In the genomic region with DNA sequence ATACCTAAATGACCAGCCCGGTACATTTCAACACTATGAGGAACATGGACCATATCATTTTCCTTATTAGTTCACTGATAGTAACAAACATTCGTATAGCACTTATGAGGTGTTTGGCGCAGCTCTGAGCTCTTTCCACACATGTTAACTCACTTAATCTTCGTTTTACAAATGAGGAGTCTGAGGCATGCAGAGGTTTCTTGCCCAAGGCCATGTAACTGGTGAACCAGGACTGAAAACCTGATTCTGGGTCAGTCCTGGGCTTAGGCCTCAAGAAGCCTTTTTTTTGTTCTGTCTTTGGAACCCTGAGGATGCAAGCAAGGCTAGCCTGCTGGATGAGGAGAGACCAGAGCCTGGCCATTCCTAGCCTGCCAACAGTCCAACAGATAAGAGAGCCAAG, we compare ENCODE assay signal across 17 cellular contexts.
"Had no signal": no experiment of that assay in that cellular context is flagged by ENCODE, and none has a peak within 500 bp of the region (broad histone marks: within the 10 kb centered on the region; RNA-seq: fewer than 3 reads in every experiment).

No MANE protein-coding gene starts in this region.

- H3K27me3 ChIP-seq: dorsolateral prefrontal cortex, right atrium auricular region, transverse colon had no signal

- H3K27ac Mint-ChIP-seq: naive thymus-derived CD8-positive, alpha-beta T cell had no signal

- H3K9me3 ChIP-seq: heart right ventricle, mucosa of descending colon, neutrophil, right atrium auricular region, stomach, thoracic aorta, transverse colon had no signal

- H3K4me1 Mint-ChIP-seq: naive thymus-derived CD8-positive, alpha-beta T cell had no signal

- H3K36me3 Mint-ChIP-seq: naive thymus-derived CD8-positive, alpha-beta T cell had no signal

- H3K9me3 Mint-ChIP-seq: naive thymus-derived CD8-positive, alpha-beta T cell had no signal

- DNase-seq: cortex of kidney; dorsolateral prefrontal cortex; effector CD8-positive, alpha-beta T cell; heart right ventricle; hypothalamus; kidney glomerular epithelial cell; mucosa of descending colon; naive thymus-derived CD8-positive, alpha-beta T cell; small intestine; stimulated activated CD4-positive, alpha-beta T cell treated with anti-CD3 and anti-CD28 coated beads, Interleukin-12 subunit alpha, Interleukin-12 subunit beta, amount 100 ng/mL, for 4 hours; stimulated activated naive CD4-positive, alpha-beta T cell; stomach; substantia nigra; transverse colon had no signal

- H3K4me3 Mint-ChIP-seq: naive thymus-derived CD8-positive, alpha-beta T cell had no signal

- ATAC-seq: heart right ventricle; mucosa of descending colon; naive thymus-derived CD8-positive, alpha-beta T cell had no signal

- H3K4me3 ChIP-seq: dorsolateral prefrontal cortex, heart right ventricle, mucosa of descending colon, right atrium auricular region, stomach, thoracic aorta, transverse colon had no signal

- H3K36me3 ChIP-seq: heart right ventricle, neutrophil, right atrium auricular region, transverse colon had no signal

- H3K27ac ChIP-seq: heart right ventricle, neutrophil, right atrium auricular region, thoracic aorta had no signal
